ENCODE assay signal across 8 cellular contexts in the genomic region with DNA sequence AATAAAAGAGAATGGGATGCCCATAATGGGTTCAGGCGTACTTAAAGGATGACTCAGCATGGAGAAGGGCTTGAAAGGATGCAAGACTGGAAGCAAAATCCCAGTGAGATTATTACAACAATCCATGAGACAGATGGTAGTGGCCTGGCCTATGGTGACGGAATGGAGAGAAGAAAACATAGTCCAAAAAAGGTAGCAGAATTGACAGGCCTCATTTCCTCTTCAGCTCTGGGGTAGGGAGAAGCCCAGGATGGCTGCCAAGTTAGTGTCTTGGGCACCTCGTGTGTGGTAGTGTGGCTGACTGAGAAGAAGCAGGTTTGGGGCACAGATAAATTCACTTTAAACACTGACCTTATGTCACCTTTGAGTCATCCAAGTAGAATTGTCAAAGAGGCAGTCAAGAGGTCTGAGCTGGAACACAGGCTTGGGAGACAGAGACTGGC. TPM values are rescaled to one million over a fixed set of nuclear protein-coding genes. Genes with fewer than 3 reads are reported as not detected.
DNase-seq lines count a peak whose midpoint lies in the region; ATAC-seq and TF ChIP-seq lines count a peak whose summit lies in the region.

No MANE protein-coding gene starts in this region.

- intact Hi-C loops in activated T-helper 1 cell treated with anti-CD3 and anti-CD28 coated beads, Interleukin-12 subunit alpha, Interleukin-12 subunit beta, Interleukin-2, Interleukin-4 antibody, amounts not matched to agents 30 ng/mL and 10 ng/mL and 1 ng/mL, durations not matched to agents 14 hours and 24 hours and 36 hours (cut with micrococcal nuclease), result loop anchor here (1.0 to 10.0 kb wide), 7 partner anchors 8 to 1238 kb away; a partner anchor contains a TSS
- intact Hi-C loops in spleen (cut with DNase I; ENCODE audit: low total_unique reads), result no loop called here

- TF ChIP-seq CTCF in spleen (IDR thresholded peaks at IDR 0.05 in 8 of 11, conservative IDR thresholded peaks at IDR 0.05 in 3 of 11), result no peak

- H3K27me3 ChIP-seq in spleen (replicated peaks in 1 of 7), result no peaks in the 10 kb centered on the region

- peak overlapping the region; percentile 41 for H3K4me3 Mint-ChIP-seq in activated T-helper 1 cell treated with anti-CD3 and anti-CD28 coated beads, Interleukin-12 subunit alpha, Interleukin-12 subunit beta, Interleukin-2, Interleukin-4 antibody, amounts not matched to agents 30 ng/mL and 10 ng/mL and 1 ng/mL, durations not matched to agents 14 hours and 24 hours and 36 hours
- no peak overlapping the region for H3K4me3 Mint-ChIP-seq in memory B cell

- H3K27ac ChIP-seq in spleen, result peak overlapping the region in 1 of 8 donors; percentile 16

- H3K9me3 Mint-ChIP-seq in activated T-helper 1 cell treated with anti-CD3 and anti-CD28 coated beads, Interleukin-12 subunit alpha, Interleukin-12 subunit beta, Interleukin-2, Interleukin-4 antibody, amounts not matched to agents 30 ng/mL and 10 ng/mL and 1 ng/mL, durations not matched to agents 14 hours and 24 hours and 36 hours, result peaks cover 11% of the 10 kb centered on the region
- H3K9me3 Mint-ChIP-seq in memory B cell, result no peaks in the 10 kb centered on the region

- no peaks in the 10 kb centered on the region for H3K36me3 ChIP-seq in spleen

- H3K36me3 Mint-ChIP-seq in activated T-helper 1 cell treated with anti-CD3 and anti-CD28 coated beads, Interleukin-12 subunit alpha, Interleukin-12 subunit beta, Interleukin-2, Interleukin-4 antibody, amounts not matched to agents 30 ng/mL and 10 ng/mL and 1 ng/mL, durations not matched to agents 14 hours and 24 hours and 36 hours (ENCODE audit: low read depth), result peaks cover 56% of the 10 kb centered on the region
- no peaks in the 10 kb centered on the region for H3K36me3 Mint-ChIP-seq in memory B cell

- no peak for TF ChIP-seq POLR2A in spleen (IDR thresholded peaks at IDR 0.05)

- peak overlapping the region; percentile 79 for H3K27ac Mint-ChIP-seq in activated T-helper 1 cell treated with anti-CD3 and anti-CD28 coated beads, Interleukin-12 subunit alpha, Interleukin-12 subunit beta, Interleukin-2, Interleukin-4 antibody, amounts not matched to agents 30 ng/mL and 10 ng/mL and 1 ng/mL, durations not matched to agents 14 hours and 24 hours and 36 hours
- peak overlapping the region; percentile 88 for H3K27ac Mint-ChIP-seq in memory B cell

- no peaks in the 10 kb centered on the region for H3K27me3 Mint-ChIP-seq in activated T-helper 1 cell treated with anti-CD3 and anti-CD28 coated beads, Interleukin-12 subunit alpha, Interleukin-12 subunit beta, Interleukin-2, Interleukin-4 antibody, amounts not matched to agents 30 ng/mL and 10 ng/mL and 1 ng/mL, durations not matched to agents 14 hours and 24 hours and 36 hours (ENCODE audit: insufficient read depth)
- H3K27me3 Mint-ChIP-seq in memory B cell, result no peaks in the 10 kb centered on the region

- H3K9me3 ChIP-seq in spleen, result peaks cover 0 to 8% (median 0%) of the 10 kb centered on the region in 8 donors

- DNase-seq in DMS 273 treated with DMSO at 0.1 percent for 48 hours (lab: John Stamatoyannopoulos, UW) (peak; percentile 92), HK-2 (ENCODE audit: unreplicated experiment) (peak; percentile 60), memory B cell (ENCODE audit: low spot score in 2 of 2) (no peak), amygdala (lab: John Stamatoyannopoulos, UW) (no peak), mucosa of gallbladder (ENCODE audit: low spot score) (no peak), islet precursor cell (no peak), spleen (no peak)
- no peak for DNase-seq in activated T-helper 1 cell treated with anti-CD3 and anti-CD28 coated beads, Interleukin-12 subunit alpha, Interleukin-12 subunit beta, Interleukin-2, Interleukin-4 antibody, amounts not matched to agents 30 ng/mL and 10 ng/mL and 1 ng/mL, durations not matched to agents 14 hours and 24 hours and 36 hours (ENCODE audit: low spot score)

- ATAC-seq in memory B cell (ENCODE audit: low read depth), result no peak

- peaks cover 0 to 8% (median 0%) of the 10 kb centered on the region in 6 donors for H3K4me1 ChIP-seq in spleen

- H3K4me1 Mint-ChIP-seq in activated T-helper 1 cell treated with anti-CD3 and anti-CD28 coated beads, Interleukin-12 subunit alpha, Interleukin-12 subunit beta, Interleukin-2, Interleukin-4 antibody, amounts not matched to agents 30 ng/mL and 10 ng/mL and 1 ng/mL, durations not matched to agents 14 hours and 24 hours and 36 hours (ENCODE audit: low read depth), result peaks cover 74% of the 10 kb centered on the region
- peaks cover 21% of the 10 kb centered on the region for H3K4me1 Mint-ChIP-seq in memory B cell

- 66 to 69% (median 67%) methylated on average over 3 of the region's 3 CpGs for WGBS in spleen, 5 donors

- no peak overlapping the region for H3K4me3 ChIP-seq in spleen

RNA-seq across cellular contexts. Expression of a gene that starts 18.1 kb away (rescaled TPM):
- 17.0 and 18.0 TPM in 2 replicates for total RNA-seq in activated T-helper 1 cell treated with anti-CD3 and anti-CD28 coated beads, Interleukin-12 subunit alpha, Interleukin-12 subunit beta, Interleukin-2, Interleukin-4 antibody, amounts not matched to agents 30 ng/mL and 10 ng/mL and 1 ng/mL, durations not matched to agents 14 hours and 24 hours and 36 hours
- total RNA-seq in mucosa of gallbladder (8.7 TPM), spleen (1 to 10 TPM; 1.8 to 3.5 (median 2.1) TPM)
- polyA plus RNA-seq in spleen, result 1 to 10 TPM in 1 of 3 donors, under 1 TPM in 2; 0.59 to 1.1 (median 0.67) TPM

Comparison
In these comparisons a context has a peak if more than half of its experiments do, and no peak if none do; other contexts are left out.
1. DNase-seq: peak in DMS 273 treated with DMSO at 0.1 percent for 48 hours (single experiment) and HK-2 (single experiment); none in activated T-helper 1 cell treated with anti-CD3 and anti-CD28 coated beads, Interleukin-12 subunit alpha, Interleukin-12 subunit beta, Interleukin-2, Interleukin-4 antibody, amounts not matched to agents 30 ng/mL and 10 ng/mL and 1 ng/mL, durations not matched to agents 14 hours and 24 hours and 36 hours (single experiment), memory B cell (0 of 2), amygdala (0 of 56), mucosa of gallbladder (single experiment), islet precursor cell (single experiment) and spleen (single experiment).